In the genomic region with DNA sequence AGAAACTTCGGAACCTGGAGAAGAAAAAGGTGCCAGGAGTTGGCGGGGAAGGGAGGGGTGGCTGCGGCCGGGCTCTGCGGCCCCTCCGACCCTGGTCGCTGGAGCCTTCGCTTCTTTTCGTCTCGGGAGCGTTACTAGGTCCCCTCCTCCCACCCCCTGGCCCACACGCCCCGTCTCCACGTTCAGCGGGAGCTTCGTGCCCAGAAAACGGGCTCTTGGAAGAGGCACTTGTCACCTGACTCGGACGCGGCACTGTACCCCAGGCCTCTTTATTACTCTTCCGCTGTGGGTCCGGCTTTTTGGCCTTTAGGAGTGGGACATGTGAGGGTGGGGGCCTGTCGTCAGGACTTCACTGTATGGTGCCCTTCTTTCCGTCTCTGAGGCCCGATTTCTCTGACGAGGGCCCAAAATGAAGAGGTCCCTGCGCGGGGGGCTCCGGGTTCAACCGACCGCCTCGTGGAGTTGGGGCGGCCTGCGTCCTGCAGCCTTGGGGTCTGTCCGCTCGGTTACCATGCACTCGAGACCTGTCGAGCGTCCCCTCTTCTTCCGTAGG, we compare ENCODE assay signal across 8 cellular contexts. TPM values are rescaled to one million over a fixed set of nuclear protein-coding genes. Genes with fewer than 3 reads are reported as not detected.
DNase-seq lines count a peak whose midpoint lies in the region; ATAC-seq and TF ChIP-seq lines count a peak whose summit lies in the region.

No MANE protein-coding gene starts in this region.

- H3K4me1 ChIP-seq in HUES64 (ENCODE audit: insufficient read depth, low read length) (peaks cover 30% of the 10 kb centered on the region), gastroesophageal sphincter (peaks cover 6 to 53% (median 31%) of the 10 kb centered on the region in 3 donors)

- H3K9ac ChIP-seq in HUES64 (ENCODE audit: low read depth, low read length): peak overlapping the region; percentile 100

- H3K36me3 ChIP-seq in HUES64 (ENCODE audit: insufficient read depth, low read length) (peaks cover 30% of the 10 kb centered on the region), gastroesophageal sphincter (peaks cover 0 to 10% of the 10 kb centered on the region in 2 donors)

- TF ChIP-seq POLR2A in gastroesophageal sphincter (IDR thresholded peaks at IDR 0.05): no peak

- intact Hi-C loops in posterior vena cava (cut with DNase I): loop anchor here in 1 of 2 donors (2.0 kb wide), 1 partner anchor 52 kb away; a partner anchor contains a TSS

- peak; percentile 29 for DNase-seq in activated T-cell treated with anti-CD3 and anti-CD28 coated beads, Interleukin-2, amount 50 U/mL, for 4 hours
- DNase-seq in posterior vena cava (ENCODE audit: low spot score) (peak; percentile 82), SKM-1 (lab: John Stamatoyannopoulos, UW; ENCODE audit: unreplicated experiment) (no peak), NCI-H446 (lab: John Stamatoyannopoulos, UW) (no peak)

- H3K4me1 Mint-ChIP-seq in activated T-cell treated with anti-CD3 and anti-CD28 coated beads, Interleukin-2, amount 50 U/mL, for 4 hours (ENCODE audit: low read depth): peaks cover 28% of the 10 kb centered on the region

- no peaks in the 10 kb centered on the region for H3K9me3 Mint-ChIP-seq in activated T-cell treated with anti-CD3 and anti-CD28 coated beads, Interleukin-2, amount 50 U/mL, for 4 hours

- TF ChIP-seq CTCF in GM12875 (IDR thresholded peaks at IDR 0.05; ENCODE audit: borderline replicate concordance, insufficient read depth, low read depth, low read length) (no peak), gastroesophageal sphincter (IDR thresholded peaks at IDR 0.05) (no peak)

- H3K9me3 ChIP-seq in HUES64 (ENCODE audit: insufficient read depth, low read depth, low read length) (no peaks in the 10 kb centered on the region), gastroesophageal sphincter (no peaks in the 10 kb centered on the region)

- TF ChIP-seq EP300 in gastroesophageal sphincter (IDR thresholded peaks at IDR 0.05): no peak

- WGBS in HUES64: under 1% methylated on average over 40 of the region's 40 CpGs
- WGBS in gastroesophageal sphincter (ENCODE audit: low coverage in 1 of 2), 2 donors: 0 to 2% methylated on average over 9 to 11 of the region's 40 CpGs

- H3K4me3 ChIP-seq in GM12875 (ENCODE audit: low read depth, low read length) (peak overlapping the region; percentile 99), HUES64 (ENCODE audit: low read length) (peak overlapping the region; percentile 100), gastroesophageal sphincter (peak overlapping the region; percentile 95 to 98)

- H3K36me3 Mint-ChIP-seq in activated T-cell treated with anti-CD3 and anti-CD28 coated beads, Interleukin-2, amount 50 U/mL, for 4 hours (ENCODE audit: insufficient read depth): peaks cover 8% of the 10 kb centered on the region

- H3K27me3 Mint-ChIP-seq in activated T-cell treated with anti-CD3 and anti-CD28 coated beads, Interleukin-2, amount 50 U/mL, for 4 hours (ENCODE audit: low read depth): no peaks in the 10 kb centered on the region

- H3K4me3 Mint-ChIP-seq in activated T-cell treated with anti-CD3 and anti-CD28 coated beads, Interleukin-2, amount 50 U/mL, for 4 hours: peak overlapping the region; percentile 100

- peak; percentile 1 to 5 for ATAC-seq in activated T-cell treated with anti-CD3 and anti-CD28 coated beads, Interleukin-2, amount 50 U/mL, for 4 hours
- ATAC-seq in gastroesophageal sphincter: no peak
- no peak for ATAC-seq in GM19397 (IDR thresholded peaks at IDR 0.05; ENCODE audit: unreplicated experiment)

- peak overlapping the region; percentile 99 for H3K27ac ChIP-seq in HUES64 (ENCODE audit: low read depth, low read length)
- peak overlapping the region; percentile 88 to 100 (median 99) for H3K27ac ChIP-seq in gastroesophageal sphincter

- H3K27me3 ChIP-seq in HUES64 (ENCODE audit: insufficient read depth, low read length) (no peaks in the 10 kb centered on the region), gastroesophageal sphincter (no peaks in the 10 kb centered on the region)

RNA-seq across cellular contexts. Expression of a gene that starts 1.2 kb away (rescaled TPM):
- 231 TPM for polyA plus RNA-seq in HUES64 (2013, experiment 1 of 2)
- polyA plus RNA-seq in HUES64 (2013, experiment 2 of 2): 248 TPM
- total RNA-seq in activated T-cell treated with anti-CD3 and anti-CD28 coated beads, Interleukin-2, amount 50 U/mL, for 4 hours: 100 to 1,000 TPM; 315 to 356 (median 341) TPM
- total RNA-seq in gastroesophageal sphincter (100 to 1,000 TPM in 3 of 4 donors, 10 to 100 TPM in 1; 94.5 to 132 (median 115) TPM), posterior vena cava (100 to 1,000 TPM; 145 to 149 TPM)

RNA-seq across cellular contexts. Expression of a gene that starts 52.7 kb away (rescaled TPM):
- polyA plus RNA-seq in HUES64 (2013, experiment 1 of 2): 52.3 TPM
- polyA plus RNA-seq in HUES64 (2013, experiment 2 of 2): 42.4 TPM
- total RNA-seq in activated T-cell treated with anti-CD3 and anti-CD28 coated beads, Interleukin-2, amount 50 U/mL, for 4 hours: 100 to 1,000 TPM; 203 to 213 (median 213) TPM
- total RNA-seq in gastroesophageal sphincter: 10 to 100 TPM; 19.9 to 27.5 (median 21.6) TPM
- total RNA-seq in posterior vena cava: 10 to 100 TPM; 30.9 to 34.7 TPM

Comparison
In these comparisons a context has a peak if more than half of its experiments do, and no peak if none do; other contexts are left out.
1. ATAC-seq: peak in activated T-cell treated with anti-CD3 and anti-CD28 coated beads, Interleukin-2, amount 50 U/mL, for 4 hours (2 of 2); none in gastroesophageal sphincter (single experiment) and GM19397 (single experiment).
2. DNase-seq: peak in activated T-cell treated with anti-CD3 and anti-CD28 coated beads, Interleukin-2, amount 50 U/mL, for 4 hours (single experiment) and posterior vena cava (single experiment); none in SKM-1 (single experiment) and NCI-H446 (0 of 2).
3. RNA of a gene that starts 52.7 kb away (total RNA-seq): 203 to 213 TPM in activated T-cell treated with anti-CD3 and anti-CD28 coated beads, Interleukin-2, amount 50 U/mL, for 4 hours; 30.9 to 34.7 TPM in posterior vena cava and 19.9 to 27.5 TPM in gastroesophageal sphincter; every median in the first group is over 4 times any median in the second.
4. Peak in every context shown above with its lines, with median percentiles within 50 percentile points of each other: H3K4me3 ChIP-seq.